In genomic region chr10:8365935-8366911, GRCh38 we compare ENCODE assay signal across 10 cellular contexts.
DNase-seq lines count a peak whose midpoint lies in the region; ATAC-seq and TF ChIP-seq lines count a peak whose summit lies in the region.
"Had no signal": no experiment of that assay in that cellular context is flagged by ENCODE, and none has a peak within 500 bp of the region (broad histone marks: within the 10 kb centered on the region; RNA-seq: fewer than 3 reads in every experiment).

No MANE protein-coding gene starts in this region.

- H3K27me3 Mint-ChIP-seq in activated naive CD4-positive, alpha-beta T cell treated with anti-CD3 and anti-CD28 coated beads for 36 hours (ENCODE audit: low read depth) = no peaks in the 10 kb centered on the region
- H3K27me3 Mint-ChIP-seq in activated naive CD4-positive, alpha-beta T cell treated with anti-CD3 and anti-CD28 coated beads, Interleukin-2, amount 10 ng/mL, durations not matched to agents 7 days and 5 days = no peaks in the 10 kb centered on the region

- peak overlapping the region in 3 of 5 donors; percentile 30 to 69 (median 50) for H3K27ac ChIP-seq in stomach

- H3K4me1 ChIP-seq in stomach = no peaks in the 10 kb centered on the region

- no peak for TF ChIP-seq CTCF in stomach (IDR thresholded peaks at IDR 0.05)

- H3K4me1 Mint-ChIP-seq in activated naive CD4-positive, alpha-beta T cell treated with anti-CD3 and anti-CD28 coated beads for 36 hours (ENCODE audit: low read depth) = peaks cover 28% of the 10 kb centered on the region
- peaks cover 28% of the 10 kb centered on the region for H3K4me1 Mint-ChIP-seq in activated naive CD4-positive, alpha-beta T cell treated with anti-CD3 and anti-CD28 coated beads, Interleukin-2, amount 10 ng/mL, durations not matched to agents 7 days and 5 days

- no peak overlapping the region for H3K4me3 Mint-ChIP-seq in activated naive CD4-positive, alpha-beta T cell treated with anti-CD3 and anti-CD28 coated beads for 36 hours
- H3K4me3 Mint-ChIP-seq in activated naive CD4-positive, alpha-beta T cell treated with anti-CD3 and anti-CD28 coated beads, Interleukin-2, amount 10 ng/mL, durations not matched to agents 7 days and 5 days = no peak overlapping the region

- H3K27me3 ChIP-seq in stomach = no peaks in the 10 kb centered on the region

- ATAC-seq in GM21390 (IDR thresholded peaks at IDR 0.05; ENCODE audit: unreplicated experiment) = no peak
- ATAC-seq: sciatic nerve had no signal

- WGBS in stomach, 5 donors = 33 to 56% (median 52%) methylated on average over 19 of the region's 19 CpGs

- intact Hi-C loops in activated naive CD4-positive, alpha-beta T cell treated with anti-CD3 and anti-CD28 coated beads for 36 hours (cut with micrococcal nuclease) = no loop called here
- intact Hi-C loops in stomach (cut with DNase I; ENCODE audit: low total_unique reads) = no loop called here

- no peaks in the 10 kb centered on the region for H3K9me3 ChIP-seq in stomach

- DNase-seq in activated naive CD4-positive, alpha-beta T cell treated with anti-CD3 and anti-CD28 coated beads for 36 hours = peak; percentile 44
- no peak for DNase-seq in activated naive CD4-positive, alpha-beta T cell treated with anti-CD3 and anti-CD28 coated beads, Interleukin-2, amount 10 ng/mL, durations not matched to agents 7 days and 5 days
- peak; percentile 18 for DNase-seq in activated CD8-positive, alpha-beta memory T cell treated with anti-CD3 and anti-CD28 coated beads, Interleukin-2, amount 50 U/mL, for 24 hours (ENCODE audit: extremely low read depth)
- DNase-seq in islet precursor cell = peak; percentile 98
- peak; percentile 52 for DNase-seq in stomach
- no peak for DNase-seq in GF-D8 (lab: John Stamatoyannopoulos, UW)
- no peak for DNase-seq in KG1 (lab: John Stamatoyannopoulos, UW)
- DNase-seq: caudate nucleus had no signal

- CTCF ChIA-PET in activated naive CD4-positive, alpha-beta T cell treated with anti-CD3 and anti-CD28 coated beads for 36 hours (lab: Charles Lee) = no interaction called here
- CTCF ChIA-PET in activated naive CD4-positive, alpha-beta T cell treated with anti-CD3 and anti-CD28 coated beads, Interleukin-2, amount 10 ng/mL, durations not matched to agents 7 days and 5 days (lab: Charles Lee) = no interaction called here

- no peak overlapping the region for H3K4me3 ChIP-seq in stomach

- H3K9me3 Mint-ChIP-seq in activated naive CD4-positive, alpha-beta T cell treated with anti-CD3 and anti-CD28 coated beads for 36 hours = peaks cover 2% of the 10 kb centered on the region
- peaks cover 5% of the 10 kb centered on the region for H3K9me3 Mint-ChIP-seq in activated naive CD4-positive, alpha-beta T cell treated with anti-CD3 and anti-CD28 coated beads, Interleukin-2, amount 10 ng/mL, durations not matched to agents 7 days and 5 days

- no peaks in the 10 kb centered on the region for H3K36me3 Mint-ChIP-seq in activated naive CD4-positive, alpha-beta T cell treated with anti-CD3 and anti-CD28 coated beads for 36 hours (ENCODE audit: low read depth)
- H3K36me3 Mint-ChIP-seq in activated naive CD4-positive, alpha-beta T cell treated with anti-CD3 and anti-CD28 coated beads, Interleukin-2, amount 10 ng/mL, durations not matched to agents 7 days and 5 days = no peaks in the 10 kb centered on the region

- TF ChIP-seq EP300 in stomach (IDR thresholded peaks at IDR 0.05) = no peak

- H3K36me3 ChIP-seq in stomach = no peaks in the 10 kb centered on the region

- TF ChIP-seq POLR2A in stomach (IDR thresholded peaks at IDR 0.05) = no peak

- H3K27ac Mint-ChIP-seq in activated naive CD4-positive, alpha-beta T cell treated with anti-CD3 and anti-CD28 coated beads for 36 hours = no peak overlapping the region
- no peak overlapping the region for H3K27ac Mint-ChIP-seq in activated naive CD4-positive, alpha-beta T cell treated with anti-CD3 and anti-CD28 coated beads, Interleukin-2, amount 10 ng/mL, durations not matched to agents 7 days and 5 days

Comparison
In these comparisons a context has a peak if more than half of its experiments do, and no peak if none do; other contexts are left out.
1. DNase-seq: peak in activated naive CD4-positive, alpha-beta T cell treated with anti-CD3 and anti-CD28 coated beads for 36 hours (single experiment), activated CD8-positive, alpha-beta memory T cell treated with anti-CD3 and anti-CD28 coated beads, Interleukin-2, amount 50 U/mL, for 24 hours (single experiment), islet precursor cell (single experiment) and stomach (single experiment); none in activated naive CD4-positive, alpha-beta T cell treated with anti-CD3 and anti-CD28 coated beads, Interleukin-2, amount 10 ng/mL, durations not matched to agents 7 days and 5 days (single experiment), GF-D8 (single experiment) and KG1 (single experiment).